19 cellular contexts compared by ENCODE assay signal in genomic region chr14:36818212-36818611, GRCh38.
"Had no signal": no experiment of that assay in that cellular context is flagged by ENCODE, and none has a peak within 500 bp of the region (broad histone marks: within the 10 kb centered on the region; RNA-seq: fewer than 3 reads in every experiment).

No MANE protein-coding gene starts in this region.

- H3K27ac ChIP-seq: hepatocyte, ovary, suprapubic skin, tibial artery, upper lobe of left lung, uterus had no signal

- DNase-seq: cortex of kidney; dorsolateral prefrontal cortex; effector CD8-positive, alpha-beta T cell; foreskin melanocyte; head of caudate nucleus; kidney glomerular epithelial cell; natural killer cell; ovary; right cardiac atrium; stimulated activated CD4-positive, alpha-beta T cell treated with anti-CD3 and anti-CD28 coated beads, Interleukin-4, amount 100 ng/mL, for 1 hour; stimulated activated CD8-positive, alpha-beta memory T cell treated with anti-CD3 and anti-CD28 coated beads, Interleukin-4, amount 100 ng/mL, for 48 hours; stimulated activated naive CD8-positive, alpha-beta T cell treated with anti-CD3 and anti-CD28 coated beads, Interleukin-15, Interleukin-2, amounts not matched to agents 100 U/mL and 50 U/mL, for 24 hours; tibial artery; uterus had no signal

- H3K4me3 ChIP-seq: dorsolateral prefrontal cortex, hepatocyte, ovary, suprapubic skin, tibial artery, upper lobe of left lung, uterus had no signal

- H3K36me3 ChIP-seq: ovary, suprapubic skin, tibial artery, upper lobe of left lung, uterus had no signal

- ATAC-seq: left lobe of liver; natural killer cell; right cardiac atrium; stimulated activated effector memory CD8-positive, alpha-beta T cell treated with anti-CD3 and anti-CD28 coated beads, Interleukin-12 subunit alpha, Interleukin-12 subunit beta, amount 100 ng/mL, for 72 hours; stimulated activated naive CD8-positive, alpha-beta T cell treated with anti-CD3 and anti-CD28 coated beads, Interleukin-15, Interleukin-2, amounts not matched to agents 100 U/mL and 50 U/mL, for 24 hours had no signal

- H3K4me1 ChIP-seq: suprapubic skin, tibial artery, upper lobe of left lung, uterus had no signal

- H3K27me3 ChIP-seq: dorsolateral prefrontal cortex, ovary, tibial artery, upper lobe of left lung, uterus had no signal

- H3K9me3 ChIP-seq: ovary, suprapubic skin, tibial artery, upper lobe of left lung, uterus had no signal
